Comparison of ENCODE assay signal across 13 cellular contexts in genomic region chr21:44456915-44457736, GRCh38. TPM values are rescaled to one million over a fixed set of nuclear protein-coding genes. Genes with fewer than 3 reads are reported as not detected.
DNase-seq lines count a peak whose midpoint lies in the region; ATAC-seq, FAIRE-seq and TF ChIP-seq lines count a peak whose summit lies in the region.
"Had no signal": no experiment of that assay in that cellular context is flagged by ENCODE, and none has a peak within 500 bp of the region (broad histone marks: within the 10 kb centered on the region; RNA-seq: fewer than 3 reads in every experiment).

No MANE protein-coding gene starts in this region.

- peaks cover 13% of the 10 kb centered on the region for H3K9me3 Mint-ChIP-seq in CD8-positive, alpha-beta T cell
- H3K9me3 Mint-ChIP-seq in neural progenitor cell, result peaks cover 12% of the 10 kb centered on the region

- H3K9ac ChIP-seq in H1 (replicated peaks in 1 of 4; ENCODE audit: extremely low read depth in 1 of 4, low read depth in 3 of 4, low read length in 3 of 4) (no peak overlapping the region), neural progenitor cell (no peak overlapping the region)

- DNase-seq in CD8-positive, alpha-beta T cell, result no peak
- DNase-seq in Peyer's patch, result peak in 2 of 3 donors; percentile 39 to 45
- DNase-seq in H1 (ENCODE audit: low read depth in 1 of 2, low spot score in 2 of 2), result no peak
- no peak for DNase-seq in neural progenitor cell (ENCODE audit: low spot score)
- DNase-seq in erythroblast (lab: John Stamatoyannopoulos, UW), result no peak
- DNase-seq: CD4-positive, alpha-beta memory T cell; foreskin keratinocyte; midbrain; NCI-H2081 treated with DMSO at 0.1 percent for 48 hours; stimulated activated CD4-positive, alpha-beta T cell treated with anti-CD3 and anti-CD28 coated beads, Interleukin-2, amount 100 ng/mL, for 48 hours had no signal

- H3K4ac ChIP-seq in H1 (replicated peaks; ENCODE audit: insufficient read length, low read depth, low read length), result no peak overlapping the region

- H3K14ac ChIP-seq in H1 (ENCODE audit: insufficient read length), result no peak overlapping the region

- H3K4me3 Mint-ChIP-seq in CD8-positive, alpha-beta T cell, result peak overlapping the region; percentile 72
- peak overlapping the region; percentile 79 for H3K4me3 Mint-ChIP-seq in neural progenitor cell

- TF ChIP-seq RAD21 in H1 (IDR thresholded peaks at IDR 0.05 in 1 of 2, conservative IDR thresholded peaks at IDR 0.05 in 1 of 2; ENCODE audit: low read depth in 2 of 2, low read length in 2 of 2), result no peak

- H3K79me2 ChIP-seq in H1 (ENCODE audit: control insufficient read depth in 1 of 2, insufficient read depth in 2 of 2, low read length in 2 of 2) (no peaks in the 10 kb centered on the region), neural progenitor cell (ENCODE audit: low read depth) (no peaks in the 10 kb centered on the region)

- no peak overlapping the region for H3K4me3 ChIP-seq in CD8-positive, alpha-beta T cell (ENCODE audit: low read depth, low read length)
- H3K4me3 ChIP-seq in Peyer's patch (no peak overlapping the region), H1 (ENCODE audit: extremely low read depth in 1 of 4, insufficient read depth in 2 of 4, low read depth in 3 of 4, low read length in 4 of 4) (no peak overlapping the region), neural progenitor cell (no peak overlapping the region)

- POLR2A ChIA-PET in CD8-positive, alpha-beta T cell (lab: Charles Lee), result no interaction called here
- POLR2A ChIA-PET in H1 (lab: Charles Lee; ENCODE audit: partially characterized antibody), result interaction anchor here (1.4 kb wide), 1 partner anchor 27 kb away, joined by 4 read pairs; no protein-coding TSS in a partner anchor

- H3K27ac ChIP-seq in CD8-positive, alpha-beta T cell (ENCODE audit: low read depth, low read length), result no peak overlapping the region
- no peak overlapping the region for H3K27ac ChIP-seq in Peyer's patch
- no peak overlapping the region for H3K27ac ChIP-seq in H1 (ENCODE audit: low read depth, low read length)
- H3K27ac ChIP-seq in neural progenitor cell, result no peak overlapping the region
- H3K27ac ChIP-seq: foreskin keratinocyte, SJSA1 had no signal

- H3F3A ChIP-seq in neural progenitor cell (ENCODE audit: low read depth), result no peaks in the 10 kb centered on the region

- 92% methylated on average over 44 of the region's 44 CpGs; no CpG with 5 or more reads in 1 of the 2 experiments for WGBS in H1 (ENCODE audit: extremely low coverage in 1 of 2, insufficient coverage in 1 of 2, insufficient read length in 1 of 2, insufficient replicate concordance in 2 of 2, low coverage in 1 of 2, low lambda C conversion rate in 2 of 2, missing lambda C conversion rate in 1 of 2), 2 experiments

- H3K56ac ChIP-seq in H1 (replicated peaks; ENCODE audit: insufficient read length, low read depth, low read length), result no peak overlapping the region

- no peak for TF ChIP-seq EP300 in H1 (IDR thresholded peaks at IDR 0.05; ENCODE audit: borderline replicate concordance in 1 of 2, low read depth in 2 of 2, low read length in 2 of 2)

- no peak for ATAC-seq in CD8-positive, alpha-beta T cell
- ATAC-seq in HG02885 (IDR thresholded peaks at IDR 0.05; ENCODE audit: poor library complexity, unreplicated experiment) (no peak), GM21619 (IDR thresholded peaks at IDR 0.05; ENCODE audit: unreplicated experiment) (no peak)
- ATAC-seq: foreskin keratinocyte had no signal

- no peak overlapping the region for H3K18ac ChIP-seq in H1 (ENCODE audit: extremely low read depth, low read length)

- no peaks in the 10 kb centered on the region for H3K36me3 Mint-ChIP-seq in CD8-positive, alpha-beta T cell
- H3K36me3 Mint-ChIP-seq in neural progenitor cell, result no peaks in the 10 kb centered on the region
- H3K36me3 Mint-ChIP-seq: CD4-positive, alpha-beta memory T cell had no signal

- CTCF ChIA-PET in CD8-positive, alpha-beta T cell (lab: Charles Lee), result interaction anchor here (0.9 to 1.2 kb wide), 5 partner anchors 13 to 285 kb away, joined by 3 to 4 read pairs (median 3); no protein-coding TSS in a partner anchor
- CTCF ChIA-PET in H1 (lab: Charles Lee; ENCODE audit: partially characterized antibody), result interaction anchor here (0.6 to 2.4 kb wide), 9 partner anchors 10 to 190 kb away, joined by 3 to 7 read pairs (median 3); no protein-coding TSS in a partner anchor

- H4K20me1 ChIP-seq in H1 (replicated peaks in 1 of 2; ENCODE audit: control insufficient read depth in 1 of 2, insufficient read depth in 2 of 2, low read length in 2 of 2), result peaks cover 0 to 5% of the 10 kb centered on the region in 2 experiments
- no peaks in the 10 kb centered on the region for H4K20me1 ChIP-seq in neural progenitor cell (ENCODE audit: low read depth)

- no peak overlapping the region for H2BK12ac ChIP-seq in H1 (ENCODE audit: low read depth, low read length)

- peaks cover 5% of the 10 kb centered on the region for H3K4me1 Mint-ChIP-seq in CD8-positive, alpha-beta T cell (ENCODE audit: low read depth)
- H3K4me1 Mint-ChIP-seq in neural progenitor cell, result peaks cover 3% of the 10 kb centered on the region

- intact Hi-C loops in CD8-positive, alpha-beta T cell (cut with DNase I, micrococcal nuclease), result loop anchor here in 1 of 2 experiments (10.0 kb wide), 1 partner anchor 1482 kb away; the partner anchor contains the start of gene PKNOX1

- H2AFZ ChIP-seq in H1 (ENCODE audit: low read length) (no peak overlapping the region), neural progenitor cell (replicated peaks) (no peak overlapping the region)

- H2BK15ac ChIP-seq in H1 (ENCODE audit: low read length), result no peak overlapping the region

- H2BK5ac ChIP-seq in H1 (ENCODE audit: low read depth, low read length), result no peak overlapping the region

- H3K27me3 ChIP-seq in CD8-positive, alpha-beta T cell (ENCODE audit: insufficient read depth, low read length), result no peaks in the 10 kb centered on the region
- H3K27me3 ChIP-seq in Peyer's patch (no peaks in the 10 kb centered on the region), H1 (replicated peaks in 1 of 4; ENCODE audit: control insufficient read depth in 3 of 4, extremely low read depth in 1 of 4, insufficient read depth in 3 of 4, low read length in 3 of 4) (peaks cover 0 to 11% (median 4%) of the 10 kb centered on the region in 4 experiments; a peak in 4 of 7 replicates), neural progenitor cell (peaks cover 32% of the 10 kb centered on the region)
- H3K27me3 ChIP-seq: SJSA1 had no signal

- H4K5ac ChIP-seq in H1 (ENCODE audit: insufficient read length, low read depth, low read length), result no peak overlapping the region

- TF ChIP-seq POLR2A in Peyer's patch (IDR thresholded peaks at IDR 0.05) (no peak), H1 (IDR thresholded peaks at IDR 0.05; ENCODE audit: control extremely low read depth in 1 of 2, low read depth in 2 of 2, low read length in 2 of 2) (no peak), erythroblast (IDR thresholded peaks at IDR 0.05; ENCODE audit: low read length) (no peak)

- H2AK5ac ChIP-seq in H1 (ENCODE audit: low read depth, low read length), result no peak overlapping the region

- peaks cover 9% of the 10 kb centered on the region for H3K4me1 ChIP-seq in CD8-positive, alpha-beta T cell (ENCODE audit: insufficient read depth, low read length)
- H3K4me1 ChIP-seq in Peyer's patch (peaks cover 0 to 11% (median 8%) of the 10 kb centered on the region in 4 donors), H1 (replicated peaks in 1 of 4; ENCODE audit: control insufficient read depth in 3 of 4, insufficient read depth in 4 of 4, low read length in 3 of 4) (peaks cover 0 to 5% (median 2%) of the 10 kb centered on the region in 4 experiments; a peak in 3 of 7 replicates), neural progenitor cell (no peaks in the 10 kb centered on the region)
- H3K4me1 ChIP-seq: foreskin keratinocyte had no signal

- TF ChIP-seq CTCF in CD8-positive, alpha-beta T cell (IDR thresholded peaks at IDR 0.05), result no peak
- TF ChIP-seq CTCF in Peyer's patch (IDR thresholded peaks at IDR 0.05) (no peak), H1 (IDR thresholded peaks at IDR 0.05; ENCODE audit: control extremely low read depth in 1 of 3, insufficient read depth in 1 of 3, low read depth in 1 of 3, low read length in 3 of 3) (no peak), neural progenitor cell (IDR thresholded peaks at IDR 0.05) (no peak)

- H4K8ac ChIP-seq in H1 (ENCODE audit: extremely low read depth, insufficient read depth, low read length), result peak overlapping the region; percentile 18; the same call in 1 of the 2 replicates

- no peaks in the 10 kb centered on the region for H3K9me3 ChIP-seq in CD8-positive, alpha-beta T cell (ENCODE audit: low read length)
- no peaks in the 10 kb centered on the region for H3K9me3 ChIP-seq in Peyer's patch
- H3K9me3 ChIP-seq in H1 (ENCODE audit: insufficient read depth in 2 of 2, low read depth in 1 of 2, low read length in 1 of 2), result no peaks in the 10 kb centered on the region
- H3K9me3 ChIP-seq in neural progenitor cell (ENCODE audit: low read depth), result no peaks in the 10 kb centered on the region

- FAIRE-seq in H1 (lab: Jason Lieb, UNC), result no peak

- H3K23me2 ChIP-seq in H1 (ENCODE audit: low read depth, low read length), result peaks cover 5% of the 10 kb centered on the region; the same call in 1 of the 2 replicates

- no peak overlapping the region for H3K4me2 ChIP-seq in H1 (ENCODE audit: insufficient read depth in 1 of 2, low read depth in 2 of 2, low read length in 2 of 2)
- H3K4me2 ChIP-seq in neural progenitor cell, result no peak overlapping the region

- H4K91ac ChIP-seq in H1 (replicated peaks; ENCODE audit: insufficient read length, low read length), result no peak overlapping the region

- H2BK20ac ChIP-seq in H1 (ENCODE audit: low read length), result no peak overlapping the region

- no peaks in the 10 kb centered on the region for H3K79me1 ChIP-seq in H1 (ENCODE audit: low read depth, low read length)

- H3K23ac ChIP-seq in H1 (ENCODE audit: insufficient read length), result no peak overlapping the region

- H2BK120ac ChIP-seq in H1 (replicated peaks; ENCODE audit: low read depth, low read length), result no peak overlapping the region

- no peaks in the 10 kb centered on the region for H3K36me3 ChIP-seq in CD8-positive, alpha-beta T cell (ENCODE audit: insufficient read depth, low read length)
- no peaks in the 10 kb centered on the region for H3K36me3 ChIP-seq in Peyer's patch
- no peaks in the 10 kb centered on the region for H3K36me3 ChIP-seq in H1 (ENCODE audit: control insufficient read depth in 2 of 4, insufficient read depth in 4 of 4, low read length in 3 of 4)
- no peaks in the 10 kb centered on the region for H3K36me3 ChIP-seq in neural progenitor cell

- no peaks in the 10 kb centered on the region for H3K27me3 Mint-ChIP-seq in CD8-positive, alpha-beta T cell (ENCODE audit: low read depth)
- peaks cover 4% of the 10 kb centered on the region for H3K27me3 Mint-ChIP-seq in neural progenitor cell (ENCODE audit: insufficient read depth, low read depth)
- H3K27me3 Mint-ChIP-seq: CD4-positive, alpha-beta memory T cell had no signal

- H3K27ac Mint-ChIP-seq in CD8-positive, alpha-beta T cell, result no peak overlapping the region
- H3K27ac Mint-ChIP-seq in neural progenitor cell, result no peak overlapping the region
- H3K27ac Mint-ChIP-seq: CD4-positive, alpha-beta memory T cell had no signal

RNA-seq across cellular contexts. Expression of gene LRRC3, which starts 1.8 kb away (rescaled TPM):
- total RNA-seq in CD8-positive, alpha-beta T cell, result under 1 TPM; 0.39 to 0.68 TPM
- total RNA-seq in Peyer's patch (1 to 10 TPM; 1.7 to 6.6 (median 2.2) TPM), neural progenitor cell (ENCODE audit: low replicate concordance) (2.5 and 4.9 TPM in 2 replicates)
- 5.4 and 5.9 TPM in 2 replicates for total RNA-seq in H1 (2021; fragmentation: NEBNext Ultra II Directional; extraction: Animal tissue kit (Norgen Biotek cat#: 25700))
- polyA plus RNA-seq in H1 (2011; rRNA removed), result 3.1 and 4.7 TPM in 2 replicates
- polyA plus RNA-seq in H1 (2011; cell fraction: cytosol; rRNA removed), result 2.7 TPM
- 3.4 TPM for polyA plus RNA-seq in H1 (2011; cell fraction: nucleus; rRNA removed)
- 2.7 to 3.3 TPM (median 3.0 TPM) in 4 replicates for polyA plus RNA-seq in H1 (2012, experiment 1 of 2)
- 2.7 TPM for polyA plus RNA-seq in H1 (2012, experiment 2 of 2)
- 4.4 TPM for polyA plus RNA-seq in H1 (2013, experiment 1 of 2)
- 4.9 TPM for polyA plus RNA-seq in H1 (2013, experiment 2 of 2)
- polyA minus RNA-seq in H1 (2011; rRNA and poly(A)+ RNA removed), result 2.8 and 3.0 TPM in 2 replicates
- polyA minus RNA-seq in H1 (2011; cell fraction: cytosol; rRNA and poly(A)+ RNA removed), result 3.1 TPM
- 3.7 TPM for polyA minus RNA-seq in H1 (2011; cell fraction: nucleus; rRNA and poly(A)+ RNA removed)

Comparison
In these comparisons a context has a peak if more than half of its experiments do, and no peak if none do; other contexts are left out.
1. DNase-seq: peak in Peyer's patch (2 of 3); none in CD8-positive, alpha-beta T cell (0 of 7), H1 (0 of 2), neural progenitor cell (single experiment) and erythroblast (0 of 2).